Comparison of ENCODE assay signal across 9 cellular contexts in the genomic region with DNA sequence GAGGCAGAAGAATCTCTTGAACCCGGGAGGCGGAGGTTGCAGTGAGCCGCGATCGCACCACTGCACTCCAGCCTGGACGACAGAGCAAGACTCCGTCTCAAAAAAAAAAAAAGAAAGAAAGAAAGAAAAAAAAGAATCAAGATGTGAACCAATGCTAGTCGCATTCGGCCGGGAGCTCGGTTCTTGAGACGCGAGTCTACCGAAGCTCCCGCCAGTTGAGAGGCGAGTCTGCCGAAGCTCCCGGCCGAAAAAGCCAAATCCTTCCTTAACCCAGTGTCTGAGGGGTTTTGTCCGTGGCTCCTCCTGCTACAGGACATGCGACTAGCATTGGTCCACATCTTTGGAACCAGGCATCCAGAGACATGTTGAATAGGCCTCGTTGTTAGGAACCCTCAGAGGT. TPM values are rescaled to one million over a fixed set of nuclear protein-coding genes. Genes with fewer than 3 reads are reported as not detected.
"Had no signal": no experiment of that assay in that cellular context is flagged by ENCODE, and none has a peak within 500 bp of the region (broad histone marks: within the 10 kb centered on the region; RNA-seq: fewer than 3 reads in every experiment).

No MANE protein-coding gene starts in this region.

RNA-seq across cellular contexts. Expression of a gene that starts 1.5 kb away (rescaled TPM):
- total RNA-seq: activated CD4-positive, alpha-beta T cell treated with anti-CD3 and anti-CD28 coated beads, Interleukin-2, amount 10 ng/mL, durations not matched to agents 24 days and 14 days; activated CD8-positive, alpha-beta memory T cell treated with anti-CD3 and anti-CD28 coated beads for 36 hours; activated CD8-positive, alpha-beta T cell treated with anti-CD3 and anti-CD28 coated beads for 36 hours; activated T-cell treated with anti-CD3 and anti-CD28 coated beads, Interleukin-2, amount 50 U/mL, for 72 hours; activated T-helper 17 cell treated with anti-CD3 and anti-CD28 coated beads, Interleukin-2, amount 50 U/mL, for 72 hours; SK-MEL-5 had no signal
- polyA plus RNA-seq: IgD-negative memory B cell had no signal

RNA-seq across cellular contexts. Expression of a gene that starts 13.8 kb away (rescaled TPM):
- total RNA-seq: activated CD4-positive, alpha-beta T cell treated with anti-CD3 and anti-CD28 coated beads, Interleukin-2, amount 10 ng/mL, durations not matched to agents 24 days and 14 days; activated CD8-positive, alpha-beta memory T cell treated with anti-CD3 and anti-CD28 coated beads for 36 hours; activated CD8-positive, alpha-beta T cell treated with anti-CD3 and anti-CD28 coated beads for 36 hours; activated naive CD8-positive, alpha-beta T cell treated with anti-CD3 and anti-CD28 coated beads for 36 hours; activated T-cell treated with anti-CD3 and anti-CD28 coated beads, Interleukin-2, amount 50 U/mL, for 72 hours; activated T-helper 17 cell treated with anti-CD3 and anti-CD28 coated beads, Interleukin-2, amount 50 U/mL, for 72 hours; RPMI7951; SK-MEL-5 had no signal
- polyA plus RNA-seq: IgD-negative memory B cell had no signal

RNA-seq across cellular contexts. Expression of a gene that starts 56.5 kb away (rescaled TPM):
- total RNA-seq: activated CD4-positive, alpha-beta T cell treated with anti-CD3 and anti-CD28 coated beads, Interleukin-2, amount 10 ng/mL, durations not matched to agents 24 days and 14 days; activated CD8-positive, alpha-beta T cell treated with anti-CD3 and anti-CD28 coated beads for 36 hours; activated T-helper 17 cell treated with anti-CD3 and anti-CD28 coated beads, Interleukin-2, amount 50 U/mL, for 72 hours; RPMI7951 had no signal
- polyA plus RNA-seq: IgD-negative memory B cell had no signal
